Comparison of ENCODE assay signal across 30 cellular contexts in genomic region chr4:93232883-93233282, GRCh38.
"Had no signal": no experiment of that assay in that cellular context is flagged by ENCODE, and none has a peak within 500 bp of the region (broad histone marks: within the 10 kb centered on the region; RNA-seq: fewer than 3 reads in every experiment).

No MANE protein-coding gene starts in this region.

- H3K36me3 Mint-ChIP-seq: activated CD4-positive, alpha-beta memory T cell treated with anti-CD3 and anti-CD28 coated beads for 36 hours; activated CD8-positive, alpha-beta memory T cell treated with anti-CD3 and anti-CD28 coated beads, Interleukin-2, amount 10 ng/mL, durations not matched to agents 7 days and 5 days; activated naive CD4-positive, alpha-beta T cell treated with anti-CD3 and anti-CD28 coated beads, Interleukin-2, amount 50 U/mL, for 24 hours; activated naive CD8-positive, alpha-beta T cell treated with anti-CD3 and anti-CD28 coated beads for 36 hours had no signal

- H3K27me3 Mint-ChIP-seq: activated CD4-positive, alpha-beta memory T cell treated with anti-CD3 and anti-CD28 coated beads for 36 hours; activated CD4-positive, alpha-beta T cell treated with anti-CD3 and anti-CD28 coated beads for 36 hours; activated CD4-positive, alpha-beta T cell treated with anti-CD3 and anti-CD28 coated beads, Interleukin-2, amount 10 ng/mL, durations not matched to agents 24 days and 14 days; activated CD8-positive, alpha-beta memory T cell treated with anti-CD3 and anti-CD28 coated beads, Interleukin-2, amount 10 ng/mL, durations not matched to agents 7 days and 5 days; activated naive CD4-positive, alpha-beta T cell treated with anti-CD3 and anti-CD28 coated beads, Interleukin-2, amount 50 U/mL, for 24 hours; activated naive CD8-positive, alpha-beta T cell treated with anti-CD3 and anti-CD28 coated beads for 36 hours; activated naive CD8-positive, alpha-beta T cell treated with anti-CD3 and anti-CD28 coated beads, Interleukin-2, amount 50 U/mL, for 24 hours had no signal

- H3K4me1 Mint-ChIP-seq: activated CD4-positive, alpha-beta T cell treated with anti-CD3 and anti-CD28 coated beads for 36 hours; activated CD4-positive, alpha-beta T cell treated with anti-CD3 and anti-CD28 coated beads, Interleukin-2, amount 10 ng/mL, durations not matched to agents 24 days and 14 days; activated CD8-positive, alpha-beta memory T cell treated with anti-CD3 and anti-CD28 coated beads, Interleukin-2, amount 10 ng/mL, durations not matched to agents 7 days and 5 days; activated naive CD4-positive, alpha-beta T cell treated with anti-CD3 and anti-CD28 coated beads, Interleukin-2, amount 50 U/mL, for 24 hours; activated naive CD8-positive, alpha-beta T cell treated with anti-CD3 and anti-CD28 coated beads for 36 hours; activated naive CD8-positive, alpha-beta T cell treated with anti-CD3 and anti-CD28 coated beads, Interleukin-2, amount 50 U/mL, for 24 hours had no signal

- H3K9me3 Mint-ChIP-seq: activated CD4-positive, alpha-beta memory T cell treated with anti-CD3 and anti-CD28 coated beads for 36 hours; activated CD4-positive, alpha-beta T cell treated with anti-CD3 and anti-CD28 coated beads, Interleukin-2, amount 10 ng/mL, durations not matched to agents 24 days and 14 days; activated naive CD4-positive, alpha-beta T cell treated with anti-CD3 and anti-CD28 coated beads for 36 hours; activated naive CD8-positive, alpha-beta T cell treated with anti-CD3 and anti-CD28 coated beads for 36 hours; activated naive CD8-positive, alpha-beta T cell treated with anti-CD3 and anti-CD28 coated beads, Interleukin-2, amount 50 U/mL, for 24 hours; activated T-helper 1 cell treated with anti-CD3 and anti-CD28 coated beads, Interleukin-12 subunit alpha, Interleukin-12 subunit beta, Interleukin-2, Interleukin-4 antibody, amounts not matched to agents 30 ng/mL and 10 ng/mL and 1 ng/mL, durations not matched to agents 14 hours and 24 hours and 36 hours had no signal

- ATAC-seq: activated CD4-positive, alpha-beta T cell treated with anti-CD3 and anti-CD28 coated beads for 36 hours; activated CD8-positive, alpha-beta memory T cell treated with anti-CD3 and anti-CD28 coated beads, Interleukin-2, amount 10 ng/mL, durations not matched to agents 7 days and 5 days; activated CD8-positive, alpha-beta T cell treated with anti-CD3 and anti-CD28 coated beads, Interleukin-2, amount 10 ng/mL, durations not matched to agents 7 days and 5 days; activated naive CD8-positive, alpha-beta T cell treated with anti-CD3 and anti-CD28 coated beads, Interleukin-2, amount 50 U/mL, for 24 hours; body of pancreas; gastroesophageal sphincter; heart right ventricle had no signal

- DNase-seq: activated CD4-positive, alpha-beta memory T cell treated with anti-CD3 and anti-CD28 coated beads for 36 hours; activated CD4-positive, alpha-beta T cell treated with anti-CD3 and anti-CD28 coated beads for 36 hours; activated CD4-positive, alpha-beta T cell treated with anti-CD3 and anti-CD28 coated beads, Interleukin-2, amount 10 ng/mL, durations not matched to agents 24 days and 14 days; activated CD4-positive, CD25-positive, alpha-beta regulatory T cell; activated CD4-positive, CD25-positive, alpha-beta regulatory T cell treated with anti-CD3 and anti-CD28 coated beads, Interleukin-2, amount 50 U/mL, for 72 hours; activated CD8-positive, alpha-beta memory T cell treated with anti-CD3 and anti-CD28 coated beads, Interleukin-2, amount 10 ng/mL, durations not matched to agents 7 days and 5 days; activated CD8-positive, alpha-beta memory T cell treated with anti-CD3 and anti-CD28 coated beads, Interleukin-2, amount 50 U/mL, for 4 hours; activated CD8-positive, alpha-beta T cell treated with anti-CD3 and anti-CD28 coated beads, Interleukin-2, amount 10 ng/mL, durations not matched to agents 7 days and 5 days; activated effector memory CD4-positive, alpha-beta T cell treated with anti-CD3 and anti-CD28 coated beads, Interleukin-2, amount 50 U/mL, for 16 hours; activated naive CD4-positive, alpha-beta T cell treated with anti-CD3 and anti-CD28 coated beads for 36 hours; activated naive CD8-positive, alpha-beta T cell treated with anti-CD3 and anti-CD28 coated beads for 36 hours; activated naive CD8-positive, alpha-beta T cell treated with anti-CD3 and anti-CD28 coated beads, Interleukin-2, amount 50 U/mL, for 24 hours; activated T-cell treated with anti-CD3 and anti-CD28 coated beads, Interleukin-2, amount 50 U/mL, for 1 hour; activated T-cell treated with anti-CD3 and anti-CD28 coated beads, Interleukin-2, amount 50 U/mL, for 48 hours; adrenal gland; amygdala; aorta; body of pancreas; central memory CD4-positive, alpha-beta T cell; cerebellar nuclear complex; colonic mucosa; effector CD8-positive, alpha-beta T cell; esophagus squamous epithelium; foreskin melanocyte; heart right ventricle; T-helper 2 cell had no signal

- H3K4me3 Mint-ChIP-seq: activated CD4-positive, alpha-beta memory T cell treated with anti-CD3 and anti-CD28 coated beads for 36 hours; activated CD4-positive, alpha-beta T cell treated with anti-CD3 and anti-CD28 coated beads for 36 hours; activated CD4-positive, alpha-beta T cell treated with anti-CD3 and anti-CD28 coated beads, Interleukin-2, amount 10 ng/mL, durations not matched to agents 24 days and 14 days; activated CD8-positive, alpha-beta memory T cell treated with anti-CD3 and anti-CD28 coated beads, Interleukin-2, amount 10 ng/mL, durations not matched to agents 7 days and 5 days; activated CD8-positive, alpha-beta T cell treated with anti-CD3 and anti-CD28 coated beads, Interleukin-2, amount 10 ng/mL, durations not matched to agents 7 days and 5 days; activated naive CD4-positive, alpha-beta T cell treated with anti-CD3 and anti-CD28 coated beads for 36 hours; activated naive CD4-positive, alpha-beta T cell treated with anti-CD3 and anti-CD28 coated beads, Interleukin-2, amount 50 U/mL, for 24 hours; activated naive CD8-positive, alpha-beta T cell treated with anti-CD3 and anti-CD28 coated beads for 36 hours; activated naive CD8-positive, alpha-beta T cell treated with anti-CD3 and anti-CD28 coated beads, Interleukin-2, amount 50 U/mL, for 24 hours; activated T-helper 1 cell treated with anti-CD3 and anti-CD28 coated beads, Interleukin-12 subunit alpha, Interleukin-12 subunit beta, Interleukin-2, Interleukin-4 antibody, amounts not matched to agents 30 ng/mL and 10 ng/mL and 1 ng/mL, durations not matched to agents 14 hours and 24 hours and 36 hours had no signal

- H3K27ac Mint-ChIP-seq: activated CD4-positive, alpha-beta memory T cell treated with anti-CD3 and anti-CD28 coated beads for 36 hours; activated CD4-positive, alpha-beta T cell treated with anti-CD3 and anti-CD28 coated beads for 36 hours; activated CD4-positive, alpha-beta T cell treated with anti-CD3 and anti-CD28 coated beads, Interleukin-2, amount 10 ng/mL, durations not matched to agents 24 days and 14 days; activated CD8-positive, alpha-beta memory T cell treated with anti-CD3 and anti-CD28 coated beads, Interleukin-2, amount 10 ng/mL, durations not matched to agents 7 days and 5 days; activated CD8-positive, alpha-beta T cell treated with anti-CD3 and anti-CD28 coated beads, Interleukin-2, amount 10 ng/mL, durations not matched to agents 7 days and 5 days; activated naive CD4-positive, alpha-beta T cell treated with anti-CD3 and anti-CD28 coated beads for 36 hours; activated naive CD4-positive, alpha-beta T cell treated with anti-CD3 and anti-CD28 coated beads, Interleukin-2, amount 50 U/mL, for 24 hours; activated naive CD8-positive, alpha-beta T cell treated with anti-CD3 and anti-CD28 coated beads for 36 hours; activated naive CD8-positive, alpha-beta T cell treated with anti-CD3 and anti-CD28 coated beads, Interleukin-2, amount 50 U/mL, for 24 hours; activated T-helper 1 cell treated with anti-CD3 and anti-CD28 coated beads, Interleukin-12 subunit alpha, Interleukin-12 subunit beta, Interleukin-2, Interleukin-4 antibody, amounts not matched to agents 30 ng/mL and 10 ng/mL and 1 ng/mL, durations not matched to agents 14 hours and 24 hours and 36 hours; activated T-helper 2 cell treated with anti-CD3 and anti-CD28 coated beads, Interferon-gamma antibody, Interleukin-2, Interleukin-4, amounts not matched to agents 10 μg/mL and 5 μg/mL and 100 μg/mL, durations not matched to agents 14 hours and 24 hours and 36 hours had no signal
